8 cellular contexts compared by ENCODE assay signal in genomic region chr12:48924617-48925217, GRCh38. TPM values are rescaled to one million over a fixed set of nuclear protein-coding genes. Genes with fewer than 3 reads are reported as not detected.
DNase-seq lines count a peak whose midpoint lies in the region; ATAC-seq and TF ChIP-seq lines count a peak whose summit lies in the region.

No MANE protein-coding gene starts in this region.

- no peaks in the 10 kb centered on the region for H3K9me3 ChIP-seq in body of pancreas

- H3K4me1 Mint-ChIP-seq in T-helper 1 cell treated with Interleukin-12 subunit alpha and Interleukin-12 subunit beta and Interleukin-4 antibody, amounts not matched to agents 30 μg/mL and 1 μg/mL, for 36 hours (ENCODE audit: low read depth), result peaks cover 41% of the 10 kb centered on the region

- no peak for TF ChIP-seq POLR2A in body of pancreas (IDR thresholded peaks at IDR 0.05)

- DNase-seq in CD1c-positive myeloid dendritic cell (ENCODE audit: extremely low spot score) (peak; percentile 53), body of pancreas (peak; percentile 61 to 71 (median 66)), left kidney (ENCODE audit: low read depth, low spot score) (peak; percentile 86), Ammon's horn (ENCODE audit: low spot score) (no peak)
- DNase-seq in stimulated activated CD4-positive, alpha-beta T cell treated with anti-CD3 and anti-CD28 coated beads, TNF-alpha, amount 100 ng/mL, for 4 hours (ENCODE audit: low read depth in 3 of 3), result peak; percentile 56 to 74 (median 68)

- no peaks in the 10 kb centered on the region for H3K27me3 ChIP-seq in body of pancreas

- peaks cover 0 to 7% of the 10 kb centered on the region in 2 donors for H3K36me3 ChIP-seq in body of pancreas (replicated peaks in 1 of 2; ENCODE audit: insufficient read depth in 1 of 2, low read depth in 2 of 2)

- peak overlapping the region; percentile 97 to 99 for H3K4me3 ChIP-seq in body of pancreas

- peak overlapping the region; percentile 51 to 84 (median 79) for H3K27ac ChIP-seq in body of pancreas

- H3K4me1 ChIP-seq in body of pancreas, result peaks cover 27% of the 10 kb centered on the region

- H3K9me3 Mint-ChIP-seq in T-helper 1 cell treated with Interleukin-12 subunit alpha and Interleukin-12 subunit beta and Interleukin-4 antibody, amounts not matched to agents 30 μg/mL and 1 μg/mL, for 36 hours, result no peaks in the 10 kb centered on the region

- intact Hi-C loops in body of pancreas (cut with DNase I), result no loop called here

- ATAC-seq in GM19324 (IDR thresholded peaks at IDR 0.05; ENCODE audit: low FRiP score, unreplicated experiment) (peak; percentile 69), HG03469 (IDR thresholded peaks at IDR 0.05; ENCODE audit: unreplicated experiment) (peak; percentile 73), body of pancreas (peak; percentile 74)

- WGBS in body of pancreas, 2 donors, result 0% methylated on average over 17 to 34 of the region's 39 CpGs

- peaks cover 38% of the 10 kb centered on the region for H3K36me3 Mint-ChIP-seq in T-helper 1 cell treated with Interleukin-12 subunit alpha and Interleukin-12 subunit beta and Interleukin-4 antibody, amounts not matched to agents 30 μg/mL and 1 μg/mL, for 36 hours (ENCODE audit: low read depth)

- H3K27me3 Mint-ChIP-seq in T-helper 1 cell treated with Interleukin-12 subunit alpha and Interleukin-12 subunit beta and Interleukin-4 antibody, amounts not matched to agents 30 μg/mL and 1 μg/mL, for 36 hours (ENCODE audit: low read depth), result no peaks in the 10 kb centered on the region

- H3K4me3 Mint-ChIP-seq in T-helper 1 cell treated with Interleukin-12 subunit alpha and Interleukin-12 subunit beta and Interleukin-4 antibody, amounts not matched to agents 30 μg/mL and 1 μg/mL, for 36 hours, result peak overlapping the region; percentile 91

- H3K27ac Mint-ChIP-seq in T-helper 1 cell treated with Interleukin-12 subunit alpha and Interleukin-12 subunit beta and Interleukin-4 antibody, amounts not matched to agents 30 μg/mL and 1 μg/mL, for 36 hours, result peak overlapping the region; percentile 89

- TF ChIP-seq CTCF in body of pancreas (IDR thresholded peaks at IDR 0.05), result peak; percentile 42 to 68 (median 55)

RNA-seq across cellular contexts. Expression of gene FKBP11, which starts 0.6 kb away (rescaled TPM):
- total RNA-seq in body of pancreas, result 10 to 100 TPM; 31.1 to 98.6 TPM

RNA-seq across cellular contexts. Expression of gene ARF3, which starts 32.6 kb away (rescaled TPM):
- 10 to 100 TPM; 22.3 to 24.1 TPM for total RNA-seq in body of pancreas

RNA-seq across cellular contexts. Expression of gene WNT10B, which starts 46.8 kb away (rescaled TPM):
- 1 to 10 TPM in 1 of 2 donors, not detected in 1; 1.3 TPM for total RNA-seq in body of pancreas

RNA-seq across cellular contexts. Expression of gene WNT1, which starts 53.4 kb away (rescaled TPM):
- total RNA-seq in body of pancreas, result not detected

RNA-seq across cellular contexts. Expression of gene RND1, which starts 59.0 kb away (rescaled TPM):
- 1 to 10 TPM in 1 of 2 donors, not detected in 1; 1.6 TPM for total RNA-seq in body of pancreas
